In genomic region chr15:66566963-66567531, GRCh38 we compare ENCODE assay signal across 9 cellular contexts. TPM values are rescaled to one million over a fixed set of nuclear protein-coding genes. Genes with fewer than 3 reads are reported as not detected.
A peak's percentile ranks its signal among the peaks of the same experiment; 100 is the strongest.
DNase-seq lines count a peak whose midpoint lies in the region; ATAC-seq and TF ChIP-seq lines count a peak whose summit lies in the region.
"Had no signal": no experiment of that assay in that cellular context is flagged by ENCODE, and none has a peak within 500 bp of the region (broad histone marks: within the 10 kb centered on the region; RNA-seq: fewer than 3 reads in every experiment).

No MANE protein-coding gene starts in this region.

- H3K36me3 Mint-ChIP-seq in activated CD4-positive, alpha-beta T cell treated with anti-CD3 and anti-CD28 coated beads, Interleukin-2, amount 10 ng/mL, durations not matched to agents 7 days and 5 days (ENCODE audit: low read depth) = no peaks in the 10 kb centered on the region
- no peaks in the 10 kb centered on the region for H3K36me3 Mint-ChIP-seq in stimulated activated memory B cell treated with anti-CD40 and anti-IgM and Interleukin-4, amounts not matched to agents 10 μg/mL and 1 μg/mL and 100 μg/mL, for 72 hours

- no peak overlapping the region for H2AK5ac ChIP-seq in mesenchymal stem cell (ENCODE audit: low read length, severe bottlenecking)

- no peak overlapping the region for H4K91ac ChIP-seq in mesenchymal stem cell (ENCODE audit: low read length)

- H3K4me2 ChIP-seq in mesenchymal stem cell (ENCODE audit: low read length, poor library complexity, severe bottlenecking) = no peak overlapping the region

- H2BK5ac ChIP-seq in mesenchymal stem cell (ENCODE audit: low read depth, low read length, poor library complexity, severe bottlenecking) = no peak overlapping the region

- H3K4me3 ChIP-seq in BJ (ENCODE audit: low read depth, low read length) (no peak overlapping the region), HAP-1 (no peak overlapping the region), mesenchymal stem cell (ENCODE audit: insufficient read depth in 1 of 2, low read depth in 1 of 2, low read length in 2 of 2) (no peak overlapping the region)

- 51% methylated on average over 14 of the region's 15 CpGs for WGBS in mesenchymal stem cell

- no peak overlapping the region for H3K27ac ChIP-seq in mesenchymal stem cell (ENCODE audit: low read length, poor library complexity, severe bottlenecking)

- H3K79me1 ChIP-seq in mesenchymal stem cell (replicated peaks; ENCODE audit: low read length, poor library complexity, severe bottlenecking) = peaks cover 12% of the 10 kb centered on the region

- H3K23ac ChIP-seq in mesenchymal stem cell (ENCODE audit: low read length in 2 of 2) = no peak overlapping the region

- peak overlapping the region in 1 of 2 experiments; percentile 45 for H2BK12ac ChIP-seq in mesenchymal stem cell (ENCODE audit: low read length in 2 of 2)

- ATAC-seq in stimulated activated memory B cell treated with anti-CD40 and anti-IgM and Interleukin-4, amounts not matched to agents 10 μg/mL and 1 μg/mL and 100 μg/mL, for 72 hours = peak; percentile 51
- ATAC-seq in HG03025 (IDR thresholded peaks at IDR 0.05; ENCODE audit: low FRiP score, unreplicated experiment) = no peak

- in situ Hi-C loops in HAP-1 (cut with MboI; ENCODE audit: low sequenced_read_pairs) = no loop called here

- peaks cover 7% of the 10 kb centered on the region for H3K4me1 Mint-ChIP-seq in activated CD4-positive, alpha-beta T cell treated with anti-CD3 and anti-CD28 coated beads, Interleukin-2, amount 10 ng/mL, durations not matched to agents 7 days and 5 days
- H3K4me1 Mint-ChIP-seq in stimulated activated memory B cell treated with anti-CD40 and anti-IgM and Interleukin-4, amounts not matched to agents 10 μg/mL and 1 μg/mL and 100 μg/mL, for 72 hours = peaks cover 10% of the 10 kb centered on the region

- H3K9me3 ChIP-seq in HAP-1 = no peaks in the 10 kb centered on the region
- no peaks in the 10 kb centered on the region for H3K9me3 ChIP-seq in mesenchymal stem cell (ENCODE audit: control insufficient read depth, low read length)

- H3K4me1 ChIP-seq in HAP-1 = peaks cover 3% of the 10 kb centered on the region; the same call in 1 of the 2 replicates
- H3K4me1 ChIP-seq in mesenchymal stem cell (ENCODE audit: control insufficient read depth, insufficient read depth, low read depth, low read length) = peaks cover 30% of the 10 kb centered on the region

- H4K8ac ChIP-seq in mesenchymal stem cell (ENCODE audit: low read length) = peak overlapping the region; percentile 33

- no peaks in the 10 kb centered on the region for H3K36me3 ChIP-seq in BJ (ENCODE audit: control insufficient read depth, insufficient read depth, low read length)
- no peaks in the 10 kb centered on the region for H3K36me3 ChIP-seq in HAP-1 (replicated peaks)
- H3K36me3 ChIP-seq in mesenchymal stem cell (ENCODE audit: control insufficient read depth in 1 of 2, insufficient read depth in 2 of 2, low read depth in 1 of 2, low read length in 2 of 2) = peaks cover 0 to 8% of the 10 kb centered on the region in 2 experiments

- peak overlapping the region; percentile 72 for H2AFZ ChIP-seq in mesenchymal stem cell (ENCODE audit: low read depth, low read length)

- DNase-seq in BJ (ENCODE audit: low read depth) (no peak), HAP-1 (ENCODE audit: low spot score in 2 of 2) (peak; percentile 88 to 95), NCI-H524 treated with DMSO at 0.1 percent for 48 hours (lab: John Stamatoyannopoulos, UW) (peak; percentile 4), mesenchymal stem cell (peak; percentile 77)
- DNase-seq in activated CD4-positive, alpha-beta T cell treated with anti-CD3 and anti-CD28 coated beads, Interleukin-2, amount 10 ng/mL, durations not matched to agents 7 days and 5 days = peak; percentile 77
- peak; percentile 37 for DNase-seq in effector CD4-positive, alpha-beta T cell

- POLR2A ChIA-PET in BJ (lab: Charles Lee) = no interaction called here
- POLR2A ChIA-PET in activated CD4-positive, alpha-beta T cell treated with anti-CD3 and anti-CD28 coated beads, Interleukin-2, amount 10 ng/mL, durations not matched to agents 7 days and 5 days (lab: Charles Lee) = no interaction called here

- no peak overlapping the region for H3K14ac ChIP-seq in mesenchymal stem cell (ENCODE audit: low read length in 2 of 2)

- H3K18ac ChIP-seq in mesenchymal stem cell (ENCODE audit: low read depth in 1 of 2, low read length in 2 of 2) = peak overlapping the region in 1 of 2 experiments; percentile 73

- H3K4me3 Mint-ChIP-seq in activated CD4-positive, alpha-beta T cell treated with anti-CD3 and anti-CD28 coated beads, Interleukin-2, amount 10 ng/mL, durations not matched to agents 7 days and 5 days = no peak overlapping the region
- H3K4me3 Mint-ChIP-seq in stimulated activated memory B cell treated with anti-CD40 and anti-IgM and Interleukin-4, amounts not matched to agents 10 μg/mL and 1 μg/mL and 100 μg/mL, for 72 hours = no peak overlapping the region

- H2BK120ac ChIP-seq in mesenchymal stem cell (ENCODE audit: low read depth, low read length) = no peak overlapping the region

- H3K27me3 ChIP-seq in BJ (ENCODE audit: control insufficient read depth, insufficient read depth, low read length) (no peaks in the 10 kb centered on the region), HAP-1 (ENCODE audit: low read depth) (no peaks in the 10 kb centered on the region), mesenchymal stem cell (ENCODE audit: control insufficient read depth in 1 of 2, insufficient read depth in 1 of 2, low read length in 2 of 2) (no peaks in the 10 kb centered on the region)

- H2BK15ac ChIP-seq in mesenchymal stem cell (ENCODE audit: low read depth, poor library complexity, severe bottlenecking) = no peak overlapping the region

- no peak overlapping the region for H3K4ac ChIP-seq in mesenchymal stem cell (ENCODE audit: low read depth in 1 of 2, low read length in 2 of 2)

- peak; percentile 75 for TF ChIP-seq CTCF in BJ (IDR thresholded peaks at IDR 0.05; ENCODE audit: insufficient read depth, low read depth, low read length)

- no peak overlapping the region for H3K9ac ChIP-seq in mesenchymal stem cell (ENCODE audit: low read length)

- H3K27me3 Mint-ChIP-seq in activated CD4-positive, alpha-beta T cell treated with anti-CD3 and anti-CD28 coated beads, Interleukin-2, amount 10 ng/mL, durations not matched to agents 7 days and 5 days = no peaks in the 10 kb centered on the region
- H3K27me3 Mint-ChIP-seq in stimulated activated memory B cell treated with anti-CD40 and anti-IgM and Interleukin-4, amounts not matched to agents 10 μg/mL and 1 μg/mL and 100 μg/mL, for 72 hours = peaks cover 12% of the 10 kb centered on the region

- no peaks in the 10 kb centered on the region for H3K9me3 Mint-ChIP-seq in activated CD4-positive, alpha-beta T cell treated with anti-CD3 and anti-CD28 coated beads, Interleukin-2, amount 10 ng/mL, durations not matched to agents 7 days and 5 days
- H3K9me3 Mint-ChIP-seq in stimulated activated memory B cell treated with anti-CD40 and anti-IgM and Interleukin-4, amounts not matched to agents 10 μg/mL and 1 μg/mL and 100 μg/mL, for 72 hours = peaks cover 4% of the 10 kb centered on the region

- peak overlapping the region; percentile 57 for H3K27ac Mint-ChIP-seq in activated CD4-positive, alpha-beta T cell treated with anti-CD3 and anti-CD28 coated beads, Interleukin-2, amount 10 ng/mL, durations not matched to agents 7 days and 5 days
- H3K27ac Mint-ChIP-seq in stimulated activated memory B cell treated with anti-CD40 and anti-IgM and Interleukin-4, amounts not matched to agents 10 μg/mL and 1 μg/mL and 100 μg/mL, for 72 hours = peak overlapping the region; percentile 40

- CTCF ChIA-PET in BJ (lab: Yijun Ruan, JAX) = interaction anchor here (0.6 to 3.2 kb wide), 14 partner anchors 8 to 92 kb away, joined by 3 to 13 read pairs (median 3); no protein-coding TSS in a partner anchor
- CTCF ChIA-PET in activated CD4-positive, alpha-beta T cell treated with anti-CD3 and anti-CD28 coated beads, Interleukin-2, amount 10 ng/mL, durations not matched to agents 7 days and 5 days (lab: Charles Lee) = interaction anchor here (0.6 to 1.4 kb wide), 4 partner anchors 8 to 358 kb away, joined by 3 to 5 read pairs (median 3); no protein-coding TSS in a partner anchor

RNA-seq across cellular contexts. Expression of gene LCTL, which starts 1.2 kb away (rescaled TPM):
- 0.17 and 0.25 TPM in 2 replicates for polyA plus RNA-seq in BJ (2011; rRNA removed)
- polyA minus RNA-seq in BJ (2011; rRNA and poly(A)+ RNA removed) = 0.24 TPM in 1 of 2 replicates, not detected in the other
- not detected for total RNA-seq in activated CD4-positive, alpha-beta T cell treated with anti-CD3 and anti-CD28 coated beads, Interleukin-2, amount 10 ng/mL, durations not matched to agents 7 days and 5 days
- polyA plus RNA-seq in mesenchymal stem cell (2013, experiment 1 of 2) = 1.5 TPM
- polyA plus RNA-seq in mesenchymal stem cell (2013, experiment 2 of 2) = 1.2 TPM
- total RNA-seq: subcutaneous adipose tissue had no signal
